11 cellular contexts compared by ENCODE assay signal in the genomic region with DNA sequence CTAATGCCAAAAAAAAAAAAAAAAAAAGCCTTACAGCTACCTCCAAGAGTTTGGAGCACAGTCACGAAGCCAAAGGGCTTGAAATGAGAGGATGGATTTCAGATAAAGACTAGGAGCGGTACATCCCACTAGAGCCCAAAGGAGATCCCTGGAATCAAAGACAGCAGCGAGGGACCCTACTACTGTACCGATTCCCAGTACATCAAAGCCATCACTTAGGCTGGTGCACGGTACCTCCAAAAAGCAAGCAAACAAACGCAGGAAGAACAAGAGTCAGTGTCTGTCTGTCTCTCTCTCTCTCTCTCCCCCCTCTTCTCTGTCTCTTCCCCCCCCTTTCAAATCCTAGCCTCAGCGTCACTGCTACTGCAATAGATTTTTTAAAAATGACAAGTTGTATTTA. TPM values are rescaled to one million over a fixed set of nuclear protein-coding genes. Genes with fewer than 3 reads are reported as not detected.
DNase-seq lines count a peak whose midpoint lies in the region; ATAC-seq and TF ChIP-seq lines count a peak whose summit lies in the region.
"Had no signal": no experiment of that assay in that cellular context is flagged by ENCODE, and none has a peak within 500 bp of the region (broad histone marks: within the 10 kb centered on the region; RNA-seq: fewer than 3 reads in every experiment).

No MANE protein-coding gene starts in this region.

- H3K27ac ChIP-seq in layer of hippocampus (ENCODE audit: low read depth, low read length) (peak overlapping the region; percentile 43), smooth muscle cell (ENCODE audit: low read depth) (no peak overlapping the region)
- H3K27ac ChIP-seq: HL-60 had no signal

- ATAC-seq in HG02798 (IDR thresholded peaks at IDR 0.05; ENCODE audit: poor library complexity, unreplicated experiment): no peak
- no peak for ATAC-seq in HG02763 (IDR thresholded peaks at IDR 0.05; ENCODE audit: unreplicated experiment)

- 55% methylated on average over 7 of the region's 7 CpGs for WGBS in smooth muscle cell (ENCODE audit: low lambda C conversion rate)

- no peaks in the 10 kb centered on the region for H3K27me3 ChIP-seq in adipocyte (replicated peaks; ENCODE audit: control insufficient read depth, insufficient read depth, low read length)
- peaks cover 18% of the 10 kb centered on the region for H3K27me3 ChIP-seq in layer of hippocampus (ENCODE audit: control insufficient read depth, insufficient read depth, low read length)
- peaks cover 58% of the 10 kb centered on the region for H3K27me3 ChIP-seq in smooth muscle cell (ENCODE audit: low read depth)

- no peaks in the 10 kb centered on the region for H4K20me1 ChIP-seq in smooth muscle cell (ENCODE audit: low read depth)

- H3K4me3 ChIP-seq in LNCaP clone FGC (ENCODE audit: low read depth, low read length): peak overlapping the region; percentile 71
- no peak overlapping the region for H3K4me3 ChIP-seq in adipocyte (ENCODE audit: low read length)
- peak overlapping the region; percentile 87 for H3K4me3 ChIP-seq in smooth muscle cell

- H3K4me1 ChIP-seq in adipocyte (ENCODE audit: control insufficient read depth, insufficient read depth, low read length) (peaks cover 35% of the 10 kb centered on the region), smooth muscle cell (ENCODE audit: low read depth) (peaks cover 60% of the 10 kb centered on the region)

- TF ChIP-seq CTCF in LNCaP clone FGC (IDR thresholded peaks at IDR 0.05; ENCODE audit: control insufficient read depth, extremely low read depth, insufficient read depth): no peak
- TF ChIP-seq CTCF in smooth muscle cell (IDR thresholded peaks at IDR 0.05; ENCODE audit: borderline replicate concordance, insufficient read depth, poor library complexity, severe bottlenecking): no peak

- no peaks in the 10 kb centered on the region for H3K9me3 ChIP-seq in adipocyte (ENCODE audit: control insufficient read depth, low read length)
- H3K9me3 ChIP-seq in smooth muscle cell (replicated peaks; ENCODE audit: low read depth): no peaks in the 10 kb centered on the region

- H2AFZ ChIP-seq in smooth muscle cell (ENCODE audit: low read depth): no peak overlapping the region

- no peak overlapping the region for H3K4me2 ChIP-seq in smooth muscle cell

- peaks cover 13% of the 10 kb centered on the region for H3F3A ChIP-seq in smooth muscle cell (ENCODE audit: low read depth)

- no peaks in the 10 kb centered on the region for H3K36me3 ChIP-seq in adipocyte (ENCODE audit: control insufficient read depth, insufficient read depth, low read length, severe bottlenecking)
- no peaks in the 10 kb centered on the region for H3K36me3 ChIP-seq in smooth muscle cell (ENCODE audit: low read depth)

- peaks cover 25% of the 10 kb centered on the region for H3K79me2 ChIP-seq in smooth muscle cell (ENCODE audit: low read depth)

- H3K9ac ChIP-seq in adipocyte (ENCODE audit: low read length) (peak overlapping the region; percentile 0), smooth muscle cell (ENCODE audit: low read depth) (no peak overlapping the region)

- DNase-seq in LNCaP clone FGC (ENCODE audit: low read depth): no peak
- no peak for DNase-seq in adipocyte (ENCODE audit: low read depth)
- no peak for DNase-seq in smooth muscle cell (lab: John Stamatoyannopoulos, UW; ENCODE audit: unreplicated experiment)
- DNase-seq in SW 1271 (lab: John Stamatoyannopoulos, UW): no peak
- no peak for DNase-seq in superior temporal gyrus (ENCODE audit: extremely low spot score)
- DNase-seq: erythroblast, NCI-H1436 treated with DMSO at 0.1 percent for 48 hours had no signal

RNA-seq across cellular contexts. Expression of a gene that starts 12.3 kb away (rescaled TPM):
- total RNA-seq in smooth muscle cell: 6.5 and 9.8 TPM in 2 replicates
- 3.1 and 5.0 TPM in 2 replicates for polyA plus RNA-seq in smooth muscle cell
